20 cellular contexts compared by ENCODE assay signal in genomic region chr14:57403521-57403864, GRCh38.
"Had no signal": no experiment of that assay in that cellular context is flagged by ENCODE, and none has a peak within 500 bp of the region (broad histone marks: within the 10 kb centered on the region; RNA-seq: fewer than 3 reads in every experiment).

No MANE protein-coding gene starts in this region.

- H3K9me3 Mint-ChIP-seq: activated CD8-positive, alpha-beta T cell treated with anti-CD3 and anti-CD28 coated beads for 36 hours; activated T-cell treated with anti-CD3 and anti-CD28 coated beads, Interleukin-2, amount 50 U/mL, for 4 hours; activated T-helper 2 cell treated with anti-CD3 and anti-CD28 coated beads, Interferon-gamma antibody, Interleukin-2, Interleukin-4, amounts not matched to agents 10 μg/mL and 5 μg/mL and 100 μg/mL, durations not matched to agents 14 hours and 24 hours and 36 hours; nephron had no signal

- DNase-seq: activated CD4-positive, alpha-beta T cell treated with anti-CD3 and anti-CD28 coated beads for 48 hours; activated CD8-positive, alpha-beta T cell treated with anti-CD3 and anti-CD28 coated beads for 36 hours; activated T-cell treated with anti-CD3 and anti-CD28 coated beads, Interleukin-2, amount 50 U/mL, for 4 hours; aorta; body of pancreas; cerebellar nuclear complex; dorsolateral prefrontal cortex; effector memory CD4-positive, alpha-beta T cell; foreskin melanocyte; left ventricle myocardium inferior; stimulated activated CD4-positive, alpha-beta T cell treated with anti-CD3 and anti-CD28 coated beads, Interleukin-12 subunit alpha, Interleukin-12 subunit beta, amount 100 ng/mL, for 4 hours; stimulated activated CD4-positive, alpha-beta T cell treated with anti-CD3 and anti-CD28 coated beads, Interleukin-4, amount 100 ng/mL, for 1 hour; stomach; tibial artery; upper lobe of right lung had no signal

- H3K4me3 Mint-ChIP-seq: activated CD8-positive, alpha-beta T cell treated with anti-CD3 and anti-CD28 coated beads for 36 hours; activated naive CD8-positive, alpha-beta T cell; nephron had no signal

- H3K27me3 Mint-ChIP-seq: activated CD8-positive, alpha-beta T cell treated with anti-CD3 and anti-CD28 coated beads for 36 hours; activated naive CD8-positive, alpha-beta T cell; progenitor cell of endocrine pancreas had no signal

- H3K27ac Mint-ChIP-seq: activated CD8-positive, alpha-beta T cell treated with anti-CD3 and anti-CD28 coated beads for 36 hours; activated naive CD8-positive, alpha-beta T cell; activated T-helper 2 cell treated with anti-CD3 and anti-CD28 coated beads, Interferon-gamma antibody, Interleukin-2, Interleukin-4, amounts not matched to agents 10 μg/mL and 5 μg/mL and 100 μg/mL, durations not matched to agents 14 hours and 24 hours and 36 hours; nephron had no signal

- H3K4me1 Mint-ChIP-seq: nephron had no signal

- ATAC-seq: activated CD8-positive, alpha-beta T cell treated with anti-CD3 and anti-CD28 coated beads for 36 hours; body of pancreas; sciatic nerve; upper lobe of right lung had no signal
